In genomic region chr2:196263181-196263747, GRCh38 we compare ENCODE assay signal across 8 cellular contexts.
DNase-seq lines count a peak whose midpoint lies in the region; ATAC-seq, FAIRE-seq and TF ChIP-seq lines count a peak whose summit lies in the region.

No MANE protein-coding gene starts in this region.

- peak overlapping the region; percentile 75 for H3K4me3 Mint-ChIP-seq in activated CD4-positive, alpha-beta memory T cell treated with anti-CD3 and anti-CD28 coated beads for 36 hours
- H3K4me3 Mint-ChIP-seq in endodermal cell: no peak overlapping the region

- H2AFZ ChIP-seq in Loucy (ENCODE audit: low read length): peak overlapping the region; percentile 48; the same call in 1 of the 2 replicates

- H3K4me3 ChIP-seq in Loucy (ENCODE audit: low read length, poor library complexity, severe bottlenecking): peak overlapping the region; percentile 60
- no peak overlapping the region for H3K4me3 ChIP-seq in left ventricle myocardium inferior
- no peak overlapping the region for H3K4me3 ChIP-seq in upper lobe of right lung
- no peak overlapping the region for H3K4me3 ChIP-seq in kidney (ENCODE audit: low read length in 2 of 2)
- no peak overlapping the region for H3K4me3 ChIP-seq in endodermal cell (ENCODE audit: low read length)

- peak overlapping the region; percentile 79 for H3K4me2 ChIP-seq in Loucy (ENCODE audit: low read depth, low read length, poor library complexity, severe bottlenecking)

- no peaks in the 10 kb centered on the region for H3K9me3 Mint-ChIP-seq in activated CD4-positive, alpha-beta memory T cell treated with anti-CD3 and anti-CD28 coated beads for 36 hours
- H3K9me3 Mint-ChIP-seq in endodermal cell: no peaks in the 10 kb centered on the region

- H3K27ac ChIP-seq in left ventricle myocardium inferior (replicated peaks) (peak overlapping the region; percentile 28), upper lobe of right lung (peak overlapping the region; percentile 4), kidney (ENCODE audit: low read depth in 2 of 2, low read length in 2 of 2) (no peak overlapping the region), endodermal cell (ENCODE audit: low read depth, low read length) (no peak overlapping the region)

- no peaks in the 10 kb centered on the region for H3K9me3 ChIP-seq in Loucy (ENCODE audit: insufficient read depth, low read depth, low read length)
- H3K9me3 ChIP-seq in left ventricle myocardium inferior (replicated peaks): no peaks in the 10 kb centered on the region
- H3K9me3 ChIP-seq in upper lobe of right lung: no peaks in the 10 kb centered on the region
- no peaks in the 10 kb centered on the region for H3K9me3 ChIP-seq in kidney (ENCODE audit: control insufficient read depth in 1 of 2, low read length in 2 of 2)
- H3K9me3 ChIP-seq in endodermal cell (ENCODE audit: control insufficient read depth, low read length): no peaks in the 10 kb centered on the region

- H3K27me3 Mint-ChIP-seq in activated CD4-positive, alpha-beta memory T cell treated with anti-CD3 and anti-CD28 coated beads for 36 hours: no peaks in the 10 kb centered on the region
- H3K27me3 Mint-ChIP-seq in endodermal cell (ENCODE audit: insufficient read depth): peaks cover 9% of the 10 kb centered on the region

- H3K27me3 ChIP-seq in Loucy (ENCODE audit: insufficient read depth, low read length, poor library complexity, severe bottlenecking) (no peaks in the 10 kb centered on the region), left ventricle myocardium inferior (ENCODE audit: low read depth) (no peaks in the 10 kb centered on the region), upper lobe of right lung (no peaks in the 10 kb centered on the region), endodermal cell (ENCODE audit: control insufficient read depth, insufficient read depth, low read length, poor library complexity, severe bottlenecking) (peaks cover 10% of the 10 kb centered on the region)

- H4K20me1 ChIP-seq in Loucy (ENCODE audit: insufficient read depth, low read length, poor library complexity, severe bottlenecking): no peaks in the 10 kb centered on the region

- H3F3A ChIP-seq in Loucy (ENCODE audit: low read depth): peaks cover 18% of the 10 kb centered on the region

- H3K79me2 ChIP-seq in Loucy (ENCODE audit: insufficient read depth, low read length): no peaks in the 10 kb centered on the region

- DNase-seq in H4 (ENCODE audit: low spot score) (peak; percentile 80), left ventricle myocardium inferior (no peak), upper lobe of right lung (no peak), kidney (no peak), endodermal cell (no peak)
- peak; percentile 62 for DNase-seq in activated CD4-positive, alpha-beta memory T cell treated with anti-CD3 and anti-CD28 coated beads for 36 hours

- no peaks in the 10 kb centered on the region for H3K36me3 ChIP-seq in Loucy (ENCODE audit: insufficient read depth, low read length)
- H3K36me3 ChIP-seq in left ventricle myocardium inferior: no peaks in the 10 kb centered on the region
- H3K36me3 ChIP-seq in upper lobe of right lung: no peaks in the 10 kb centered on the region
- no peaks in the 10 kb centered on the region for H3K36me3 ChIP-seq in kidney (ENCODE audit: control insufficient read depth in 1 of 2, insufficient read depth in 2 of 2, low read length in 2 of 2)
- H3K36me3 ChIP-seq in endodermal cell (ENCODE audit: control insufficient read depth, insufficient read depth, low read length): no peaks in the 10 kb centered on the region

- peak overlapping the region; percentile 99 for H3K27ac Mint-ChIP-seq in activated CD4-positive, alpha-beta memory T cell treated with anti-CD3 and anti-CD28 coated beads for 36 hours
- H3K27ac Mint-ChIP-seq in endodermal cell: no peak overlapping the region

- H3K4me1 Mint-ChIP-seq in activated CD4-positive, alpha-beta memory T cell treated with anti-CD3 and anti-CD28 coated beads for 36 hours (ENCODE audit: low read depth): peaks cover 77% of the 10 kb centered on the region
- H3K4me1 Mint-ChIP-seq in endodermal cell: peaks cover 15% of the 10 kb centered on the region

- CTCF ChIA-PET in activated CD4-positive, alpha-beta memory T cell treated with anti-CD3 and anti-CD28 coated beads for 36 hours (lab: Charles Lee): interaction anchor here (1.0 to 1.1 kb wide), 2 partner anchors 13 to 22 kb away, joined by 3 to 6 read pairs; no protein-coding TSS in a partner anchor

- no peaks in the 10 kb centered on the region for H3K9me2 ChIP-seq in Loucy (replicated peaks; ENCODE audit: low read depth, low read length)

- POLR2A ChIA-PET in activated CD4-positive, alpha-beta memory T cell treated with anti-CD3 and anti-CD28 coated beads for 36 hours (lab: Charles Lee): interaction anchor here (0.6 to 5.5 kb wide), 7 partner anchors 12 to 98 kb away, joined by 3 to 56 read pairs (median 35); partner anchors contain the start of gene STK17B

- TF ChIP-seq CTCF in Loucy (conservative IDR thresholded peaks at IDR 0.05; ENCODE audit: low read length) (no peak), left ventricle myocardium inferior (IDR thresholded peaks at IDR 0.05; ENCODE audit: borderline replicate concordance) (no peak), upper lobe of right lung (IDR thresholded peaks at IDR 0.05) (no peak), kidney (IDR thresholded peaks at IDR 0.05; ENCODE audit: borderline replicate concordance, extremely low read depth, insufficient read depth) (no peak), endodermal cell (conservative IDR thresholded peaks at IDR 0.05) (no peak)

- intact Hi-C loops in activated CD4-positive, alpha-beta memory T cell treated with anti-CD3 and anti-CD28 coated beads for 36 hours (cut with micrococcal nuclease): loop anchor here (2.0 to 10.0 kb wide), 4 partner anchors 26 to 1042 kb away; partner anchors contain the start of gene SLC39A10
- intact Hi-C loops in left ventricle myocardium inferior (cut with micrococcal nuclease) (no loop called here), upper lobe of right lung (cut with DNase I) (no loop called here), kidney (cut with DNase I) (no loop called here)

- ATAC-seq in GM18498 (IDR thresholded peaks at IDR 0.05; ENCODE audit: unreplicated experiment) (peak; percentile 98), upper lobe of right lung (peak; percentile 89)

- H3K9ac ChIP-seq in Loucy (ENCODE audit: low read depth, low read length, poor library complexity, severe bottlenecking): peak overlapping the region; percentile 77
- H3K9ac ChIP-seq in kidney (ENCODE audit: low read length in 2 of 2): no peak overlapping the region
- H3K9ac ChIP-seq in endodermal cell (ENCODE audit: extremely low read depth, low read length, poor library complexity, severe bottlenecking): no peak overlapping the region

- WGBS in endodermal cell (ENCODE audit: insufficient coverage in 1 of 2, insufficient read length in 1 of 2), 2 experiments: 79 to 81% methylated on average over 6 to 8 of the region's 8 CpGs

- H3K4me1 ChIP-seq in Loucy (ENCODE audit: insufficient read depth, low read length, poor library complexity, severe bottlenecking) (peaks cover 67% of the 10 kb centered on the region), left ventricle myocardium inferior (peaks cover 44% of the 10 kb centered on the region), upper lobe of right lung (peaks cover 25% of the 10 kb centered on the region), kidney (ENCODE audit: control insufficient read depth in 1 of 2, insufficient read depth in 1 of 2, low read depth in 1 of 2, low read length in 2 of 2) (no peaks in the 10 kb centered on the region), endodermal cell (ENCODE audit: control insufficient read depth, insufficient read depth, low read length) (peaks cover 3% of the 10 kb centered on the region)

- H3K36me3 Mint-ChIP-seq in activated CD4-positive, alpha-beta memory T cell treated with anti-CD3 and anti-CD28 coated beads for 36 hours: peaks cover 12% of the 10 kb centered on the region
- no peaks in the 10 kb centered on the region for H3K36me3 Mint-ChIP-seq in endodermal cell (ENCODE audit: low read depth)

- no peak for FAIRE-seq in kidney (lab: Jason Lieb, UNC)

Comparison
In these comparisons a context has a peak if more than half of its experiments do, and no peak if none do; other contexts are left out.
1. DNase-seq: peak in H4 (single experiment) and activated CD4-positive, alpha-beta memory T cell treated with anti-CD3 and anti-CD28 coated beads for 36 hours (single experiment); none in left ventricle myocardium inferior (single experiment), upper lobe of right lung (single experiment), kidney (single experiment) and endodermal cell (single experiment).
2. H3K27ac ChIP-seq: peak in left ventricle myocardium inferior (single experiment) and upper lobe of right lung (single experiment); none in kidney (0 of 2) and endodermal cell (single experiment).